In the genomic region with DNA sequence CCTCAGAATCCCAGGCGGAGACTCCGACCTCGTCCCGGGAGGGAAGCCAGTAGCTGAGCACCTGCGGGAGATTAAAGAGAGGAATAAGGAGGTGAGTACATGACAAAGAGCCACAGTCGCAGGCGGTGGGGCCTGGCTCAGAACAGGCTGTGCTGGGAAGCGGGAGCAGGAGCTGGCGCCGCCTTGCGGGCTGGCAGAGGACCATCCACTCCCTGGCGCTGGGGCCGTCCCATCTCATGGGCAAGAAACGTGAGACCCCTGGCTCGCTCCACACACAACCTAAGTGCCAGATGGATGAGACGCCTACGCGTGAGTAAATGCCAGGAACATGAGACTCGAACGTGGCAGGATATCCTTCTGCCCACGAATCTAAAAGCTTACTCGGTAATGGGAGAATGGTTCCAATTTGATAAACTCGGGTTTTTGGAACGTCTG, we compare ENCODE assay signal across 1 cellular context.
TF ChIP-seq lines count a peak whose summit lies in the region.

No MANE protein-coding gene starts in this region.

TF ChIP-seq in K562, 482 proteins besides CTCF, POLR2A, EP300 and RAD21 (continued from another document):
- TF ChIP-seq BMI1 (IDR thresholded peaks at IDR 0.05; ENCODE audit: low read length): no peak
- no peak for TF ChIP-seq ZNF561 (CRISPR knock-in tag; conservative IDR thresholded peaks at IDR 0.05)
- TF ChIP-seq ZBTB2 (IDR thresholded peaks at IDR 0.05): no peak
- TF ChIP-seq WHSC1 (IDR thresholded peaks at IDR 0.05; ENCODE audit: low read length): no peak
- TF ChIP-seq ZNF318 (IDR thresholded peaks at IDR 0.05; ENCODE audit: borderline replicate concordance in 1 of 2, low read depth in 1 of 2): no peak
- TF ChIP-seq, protein P1, sequence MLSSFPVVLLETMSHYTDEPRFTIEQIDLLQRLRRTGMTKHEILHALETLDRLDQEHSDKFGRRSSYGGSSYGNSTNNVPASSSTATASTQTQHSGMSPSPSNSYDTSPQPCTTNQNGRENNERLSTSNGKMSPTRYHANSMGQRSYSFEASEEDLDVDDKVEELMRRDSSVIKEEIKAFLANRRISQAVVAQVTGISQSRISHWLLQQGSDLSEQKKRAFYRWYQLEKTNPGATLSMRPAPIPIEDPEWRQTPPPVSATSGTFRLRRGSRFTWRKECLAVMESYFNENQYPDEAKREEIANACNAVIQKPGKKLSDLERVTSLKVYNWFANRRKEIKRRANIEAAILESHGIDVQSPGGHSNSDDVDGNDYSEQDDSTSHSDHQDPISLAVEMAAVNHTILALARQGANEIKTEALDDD (IDR thresholded peaks at IDR 0.05): no peak
- no peak for TF ChIP-seq HDAC2 (IDR thresholded peaks at IDR 0.05)
- peak; percentile 55; the same call in 1 of the 2 replicates for TF ChIP-seq POLR2G (IDR thresholded peaks at IDR 0.05; ENCODE audit: low read depth, low read length)
- TF ChIP-seq NFE2L1 (tag; IDR thresholded peaks at IDR 0.05; ENCODE audit: borderline replicate concordance, low read depth): no peak
- no peak for TF ChIP-seq ZFPM2 (CRISPR knock-in tag; IDR thresholded peaks at IDR 0.05)
- TF ChIP-seq ARNT (IDR thresholded peaks at IDR 0.05): no peak
- no peak for TF ChIP-seq PRDM10 (IDR thresholded peaks at IDR 0.05; ENCODE audit: partially characterized antibody)
- no peak for TF ChIP-seq FOXP1 (CRISPR knock-in tag; IDR thresholded peaks at IDR 0.05)
- TF ChIP-seq MYC (IDR thresholded peaks at IDR 0.05; ENCODE audit: low read depth, low read length): no peak
- TF ChIP-seq MYC (CRISPR knock-in tag; IDR thresholded peaks at IDR 0.05; ENCODE audit: borderline replicate concordance, low read depth): no peak
- no peak for TF ChIP-seq CREB3 (tag; conservative IDR thresholded peaks at IDR 0.05; ENCODE audit: low read depth)
- TF ChIP-seq NBN (IDR thresholded peaks at IDR 0.05; ENCODE audit: low read depth): no peak
- TF ChIP-seq CEBPB (tag; IDR thresholded peaks at IDR 0.05): no peak
- TF ChIP-seq POLR3A (IDR thresholded peaks at IDR 0.05; ENCODE audit: borderline replicate concordance, extremely low read depth, insufficient read depth, insufficient read length): no peak
- no peak for TF ChIP-seq CBFB (CRISPR knock-in tag; IDR thresholded peaks at IDR 0.05)
- TF ChIP-seq ZNF57 (CRISPR knock-in tag; IDR thresholded peaks at IDR 0.05): no peak
- no peak for TF ChIP-seq CHAMP1 (IDR thresholded peaks at IDR 0.05)
- TF ChIP-seq ELK1 (CRISPR knock-in tag; IDR thresholded peaks at IDR 0.05): no peak
- no peak for TF ChIP-seq HNRNPH1 (optimal IDR thresholded peaks at IDR 0.05; ENCODE audit: low read depth, low read length)
